In genomic region chr7:112448891-112449290, GRCh38 we compare ENCODE assay signal across 9 cellular contexts. TPM values are rescaled to one million over a fixed set of nuclear protein-coding genes. Genes with fewer than 3 reads are reported as not detected.
A peak's percentile ranks its signal among the peaks of the same experiment; 100 is the strongest.
DNase-seq lines count a peak whose midpoint lies in the region; ATAC-seq and TF ChIP-seq lines count a peak whose summit lies in the region.
"Had no signal": no experiment of that assay in that cellular context is flagged by ENCODE, and none has a peak within 500 bp of the region (broad histone marks: within the 10 kb centered on the region; RNA-seq: fewer than 3 reads in every experiment).

No MANE protein-coding gene starts in this region.

- H3K4me1 Mint-ChIP-seq in activated T-cell treated with anti-CD3 and anti-CD28 coated beads, Interleukin-2, amount 50 U/mL, for 72 hours (ENCODE audit: low read depth), result peaks cover 59% of the 10 kb centered on the region
- H3K4me1 Mint-ChIP-seq in activated naive CD8-positive, alpha-beta T cell treated with anti-CD3 and anti-CD28 coated beads, Interleukin-2, amount 10 ng/mL, durations not matched to agents 7 days and 5 days, result peaks cover 33% of the 10 kb centered on the region

- TF ChIP-seq POLR2A in tibial nerve (IDR thresholded peaks at IDR 0.05), result no peak

- peak overlapping the region; percentile 96 to 99 for H3K4me3 Mint-ChIP-seq in activated T-cell treated with anti-CD3 and anti-CD28 coated beads, Interleukin-2, amount 50 U/mL, for 72 hours
- peak overlapping the region; percentile 93 for H3K4me3 Mint-ChIP-seq in activated naive CD8-positive, alpha-beta T cell treated with anti-CD3 and anti-CD28 coated beads, Interleukin-2, amount 10 ng/mL, durations not matched to agents 7 days and 5 days

- no peak overlapping the region for H3K27ac Mint-ChIP-seq in activated T-cell treated with anti-CD3 and anti-CD28 coated beads, Interleukin-2, amount 50 U/mL, for 72 hours
- peak overlapping the region; percentile 41 for H3K27ac Mint-ChIP-seq in activated naive CD8-positive, alpha-beta T cell treated with anti-CD3 and anti-CD28 coated beads, Interleukin-2, amount 10 ng/mL, durations not matched to agents 7 days and 5 days

- 58 to 64% methylated on average over 3 of the region's 3 CpGs for WGBS in tibial nerve, 2 donors

- H3K36me3 ChIP-seq in muscle layer of duodenum (ENCODE audit: control insufficient read depth in 1 of 2, insufficient read depth in 2 of 2, low read length in 2 of 2) (peaks cover 0 to 23% of the 10 kb centered on the region in 2 donors), tibial nerve (no peaks in the 10 kb centered on the region), brain microvascular endothelial cell (replicated peaks) (no peaks in the 10 kb centered on the region)

- DNase-seq in activated T-cell treated with anti-CD3 and anti-CD28 coated beads, Interleukin-2, amount 50 U/mL, for 72 hours, result no peak
- DNase-seq in activated T-cell treated with anti-CD3 and anti-CD28 coated beads for 4 hours, result no peak
- DNase-seq in activated naive CD8-positive, alpha-beta T cell treated with anti-CD3 and anti-CD28 coated beads, Interleukin-2, amount 10 ng/mL, durations not matched to agents 7 days and 5 days, result no peak
- no peak for DNase-seq in tibial nerve (ENCODE audit: low spot score in 2 of 2)
- no peak for DNase-seq in ecto neural progenitor cell (ENCODE audit: low spot score)
- DNase-seq in brain microvascular endothelial cell, result no peak
- DNase-seq: NCI-H1694 treated with DMSO at 0.1 percent for 48 hours had no signal

- H3K4me1 ChIP-seq in muscle layer of duodenum (ENCODE audit: control insufficient read depth in 1 of 2, insufficient read depth in 2 of 2, low read length in 2 of 2), result peaks cover 9 to 17% of the 10 kb centered on the region in 2 donors
- peaks cover 0 to 38% (median 15%) of the 10 kb centered on the region in 4 donors for H3K4me1 ChIP-seq in tibial nerve

- H3K27me3 ChIP-seq in muscle layer of duodenum (ENCODE audit: low read depth, low read length), result no peaks in the 10 kb centered on the region
- H3K27me3 ChIP-seq in tibial nerve, result no peaks in the 10 kb centered on the region
- H3K27me3 ChIP-seq in brain microvascular endothelial cell (replicated peaks), result no peaks in the 10 kb centered on the region

- TF ChIP-seq EP300 in tibial nerve (IDR thresholded peaks at IDR 0.05), result no peak

- in situ Hi-C loops in brain microvascular endothelial cell (cut with HindIII; ENCODE audit: low pct_ligation_motif_present, low sequenced_read_pairs), result no loop called here

- no peak for ATAC-seq in activated T-cell treated with anti-CD3 and anti-CD28 coated beads, Interleukin-2, amount 50 U/mL, for 72 hours (replicated peaks in 1 of 2)
- no peak for ATAC-seq in activated naive CD8-positive, alpha-beta T cell treated with anti-CD3 and anti-CD28 coated beads, Interleukin-2, amount 10 ng/mL, durations not matched to agents 7 days and 5 days (ENCODE audit: low read depth)
- no peak for ATAC-seq in HG03135 (IDR thresholded peaks at IDR 0.05; ENCODE audit: unreplicated experiment)

- no peak overlapping the region for H3K4me3 ChIP-seq in muscle layer of duodenum (ENCODE audit: low read depth in 1 of 2, low read length in 2 of 2)
- H3K4me3 ChIP-seq in tibial nerve, result no peak overlapping the region
- no peak overlapping the region for H3K4me3 ChIP-seq in brain microvascular endothelial cell (ENCODE audit: low read depth, low read length)

- peaks cover 1 to 6% of the 10 kb centered on the region in 2 donors for H3K36me3 Mint-ChIP-seq in activated T-cell treated with anti-CD3 and anti-CD28 coated beads, Interleukin-2, amount 50 U/mL, for 72 hours (ENCODE audit: insufficient read depth in 2 of 2)
- H3K36me3 Mint-ChIP-seq in activated naive CD8-positive, alpha-beta T cell treated with anti-CD3 and anti-CD28 coated beads, Interleukin-2, amount 10 ng/mL, durations not matched to agents 7 days and 5 days, result no peaks in the 10 kb centered on the region

- TF ChIP-seq CTCF in tibial nerve (IDR thresholded peaks at IDR 0.05) (no peak), brain microvascular endothelial cell (IDR thresholded peaks at IDR 0.05; ENCODE audit: low read depth, low read length, missing control alignments) (no peak)

- H3K9me3 ChIP-seq in muscle layer of duodenum (ENCODE audit: control insufficient read depth in 1 of 2, low read length in 2 of 2), result no peaks in the 10 kb centered on the region
- no peaks in the 10 kb centered on the region for H3K9me3 ChIP-seq in tibial nerve

- no peaks in the 10 kb centered on the region for H3K27me3 Mint-ChIP-seq in activated T-cell treated with anti-CD3 and anti-CD28 coated beads, Interleukin-2, amount 50 U/mL, for 72 hours (ENCODE audit: low read depth)
- no peaks in the 10 kb centered on the region for H3K27me3 Mint-ChIP-seq in activated naive CD8-positive, alpha-beta T cell treated with anti-CD3 and anti-CD28 coated beads, Interleukin-2, amount 10 ng/mL, durations not matched to agents 7 days and 5 days

- no peaks in the 10 kb centered on the region for H3K9me3 Mint-ChIP-seq in activated T-cell treated with anti-CD3 and anti-CD28 coated beads, Interleukin-2, amount 50 U/mL, for 72 hours
- no peaks in the 10 kb centered on the region for H3K9me3 Mint-ChIP-seq in activated naive CD8-positive, alpha-beta T cell treated with anti-CD3 and anti-CD28 coated beads, Interleukin-2, amount 10 ng/mL, durations not matched to agents 7 days and 5 days

- H3K27ac ChIP-seq in muscle layer of duodenum (ENCODE audit: low read length) (peak overlapping the region; percentile 94), tibial nerve (peak overlapping the region; percentile 99), brain microvascular endothelial cell (no peak overlapping the region)

- POLR2A ChIA-PET in activated naive CD8-positive, alpha-beta T cell treated with anti-CD3 and anti-CD28 coated beads, Interleukin-2, amount 10 ng/mL, durations not matched to agents 7 days and 5 days (lab: Charles Lee), result interaction anchor here (3.2 kb wide), 1 partner anchor 11 kb away, joined by 17 read pairs; no protein-coding TSS in a partner anchor

RNA-seq across cellular contexts. Expression of gene IFRD1, which starts 1.4 kb away (rescaled TPM):
- 10 to 100 TPM; 86.4 to 88.3 TPM for total RNA-seq in activated T-cell treated with anti-CD3 and anti-CD28 coated beads, Interleukin-2, amount 50 U/mL, for 72 hours
- 10 to 100 TPM; 38.7 to 39.2 TPM for total RNA-seq in activated naive CD8-positive, alpha-beta T cell treated with anti-CD3 and anti-CD28 coated beads, Interleukin-2, amount 10 ng/mL, durations not matched to agents 7 days and 5 days
- 100 to 1,000 TPM in 2 of 4 donors, 10 to 100 TPM in 2; 85.2 to 116 (median 102) TPM for total RNA-seq in tibial nerve

RNA-seq across cellular contexts. Expression of gene LSMEM1, which starts 31.9 kb away (rescaled TPM):
- 1 to 10 TPM; 1.1 to 3.7 TPM for total RNA-seq in activated T-cell treated with anti-CD3 and anti-CD28 coated beads, Interleukin-2, amount 50 U/mL, for 72 hours
- total RNA-seq in activated naive CD8-positive, alpha-beta T cell treated with anti-CD3 and anti-CD28 coated beads, Interleukin-2, amount 10 ng/mL, durations not matched to agents 7 days and 5 days, result 1 to 10 TPM in 1 of 2 experiments, under 1 TPM in 1; 0.96 to 1.2 TPM
- total RNA-seq in tibial nerve, result 1 to 10 TPM in 3 of 4 donors, under 1 TPM in 1; 0.78 to 5.4 (median 2.2) TPM
